ENCODE assay signal across 20 cellular contexts in genomic region chrX:19198448-19198847, GRCh38.
"Had no signal": no experiment of that assay in that cellular context is flagged by ENCODE, and none has a peak within 500 bp of the region (broad histone marks: within the 10 kb centered on the region; RNA-seq: fewer than 3 reads in every experiment).

No MANE protein-coding gene starts in this region.

- H3K4me1 Mint-ChIP-seq: naive B cell had no signal

- DNase-seq: heart left ventricle; hippocampal formation; kidney glomerular epithelial cell; mesendoderm; naive B cell; sigmoid colon; small intestine; stimulated activated CD4-positive, alpha-beta T cell treated with anti-CD3 and anti-CD28 coated beads, Interleukin-12 subunit alpha, Interleukin-12 subunit beta, amount 100 ng/mL, for 4 hours; stimulated activated CD4-positive, alpha-beta T cell treated with anti-CD3 and anti-CD28 coated beads, Interleukin-2, amount 100 ng/mL, for 48 hours; stimulated activated naive CD8-positive, alpha-beta T cell treated with anti-CD3 and anti-CD28 coated beads, Interleukin-15, Interleukin-2, amounts not matched to agents 100 U/mL and 50 U/mL, for 24 hours; tibial artery; upper lobe of left lung; uterus had no signal

- H3K27me3 ChIP-seq: neutrophil, right atrium auricular region, sigmoid colon, suprapubic skin, tibial artery, upper lobe of left lung, uterus had no signal

- FAIRE-seq: colon, frontal cortex, islet of Langerhans, small intestine had no signal

- H3K27ac ChIP-seq: heart left ventricle, neutrophil, right atrium auricular region, sigmoid colon, suprapubic skin, tibial artery, upper lobe of left lung, uterus had no signal

- H3K9me3 Mint-ChIP-seq: dendritic cell treated with granulocyte-macrophage colony-stimulating factor and Interleukin-4, amounts not matched to agents 40 ng/mL and 50 ng/mL, for 4 days had no signal

- H3K36me3 Mint-ChIP-seq: naive B cell had no signal

- H3K9me3 ChIP-seq: heart left ventricle, neutrophil, right atrium auricular region, sigmoid colon, suprapubic skin, tibial artery, upper lobe of left lung, uterus had no signal

- ATAC-seq: heart left ventricle; stimulated activated naive CD8-positive, alpha-beta T cell treated with anti-CD3 and anti-CD28 coated beads, Interleukin-15, Interleukin-2, amounts not matched to agents 100 U/mL and 50 U/mL, for 24 hours had no signal

- H3K4me1 ChIP-seq: heart left ventricle, right atrium auricular region, sigmoid colon, suprapubic skin, tibial artery, upper lobe of left lung, uterus had no signal

- H3K4me3 ChIP-seq: heart left ventricle, right atrium auricular region, sigmoid colon, suprapubic skin, tibial artery, upper lobe of left lung, uterus had no signal

- H3K36me3 ChIP-seq: heart left ventricle, neutrophil, right atrium auricular region, sigmoid colon, suprapubic skin, tibial artery, upper lobe of left lung, uterus had no signal

- H3K4me3 Mint-ChIP-seq: dendritic cell treated with granulocyte-macrophage colony-stimulating factor and Interleukin-4, amounts not matched to agents 40 ng/mL and 50 ng/mL, for 4 days; naive B cell had no signal

- H3K27ac Mint-ChIP-seq: dendritic cell treated with granulocyte-macrophage colony-stimulating factor and Interleukin-4, amounts not matched to agents 40 ng/mL and 50 ng/mL, for 4 days; naive B cell had no signal
